1 cellular context compared by ENCODE assay signal in the genomic region with DNA sequence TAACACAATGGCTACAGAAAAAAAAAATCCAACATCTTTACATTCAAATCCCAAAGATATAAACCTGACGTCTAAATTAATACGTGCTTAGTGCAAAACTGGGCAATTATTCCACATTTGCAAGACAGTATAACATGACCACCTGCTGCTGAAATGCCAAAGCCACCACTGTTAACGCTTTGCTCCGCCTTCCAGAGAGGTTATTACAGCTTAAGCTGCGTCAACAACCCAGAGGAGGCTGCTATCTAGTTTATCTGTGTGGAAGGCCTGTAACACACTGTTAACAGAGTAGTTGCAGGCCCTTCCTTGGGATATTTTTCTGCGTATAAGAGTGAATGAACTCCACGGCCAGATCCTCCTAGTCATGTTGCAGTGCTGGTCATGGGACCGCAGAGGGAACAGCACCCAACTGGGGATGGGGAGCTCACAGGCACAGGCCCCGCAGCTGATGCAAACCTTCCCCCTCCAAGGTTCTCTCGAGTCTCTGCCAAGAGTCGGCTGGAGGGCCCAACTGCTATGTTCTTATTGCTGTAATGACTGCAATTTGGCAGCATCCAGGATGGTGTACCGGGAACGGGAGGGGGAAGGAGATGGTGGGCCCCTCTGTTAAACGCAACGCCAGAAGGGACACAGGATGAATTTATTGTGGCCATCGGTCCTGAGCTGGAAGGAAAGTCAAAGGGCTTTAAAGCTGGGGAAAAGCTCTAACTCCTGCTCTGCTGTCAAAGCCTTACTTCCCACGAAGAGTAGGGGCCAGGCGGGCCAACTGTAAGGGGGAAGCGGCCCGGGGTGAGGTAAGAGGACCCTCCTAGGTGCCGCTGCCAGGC.
TF ChIP-seq lines count a peak whose summit lies in the region.

No MANE protein-coding gene starts in this region.

TF ChIP-seq in K562, 482 proteins besides CTCF, POLR2A, EP300 and RAD21 (continued from another document and continues in another):
- peak; percentile 96 for TF ChIP-seq HNRNPLL (IDR thresholded peaks at IDR 0.05; ENCODE audit: low read depth, low read length, poor library complexity, severe bottlenecking)
- TF ChIP-seq ZBTB12 (CRISPR knock-in tag; IDR thresholded peaks at IDR 0.05): no peak
- no peak for TF ChIP-seq ZNF644 (tag; IDR thresholded peaks at IDR 0.05; ENCODE audit: low read depth)
- no peak for TF ChIP-seq ZNF253 (CRISPR knock-in tag; conservative IDR thresholded peaks at IDR 0.05)
- TF ChIP-seq, protein P1, sequence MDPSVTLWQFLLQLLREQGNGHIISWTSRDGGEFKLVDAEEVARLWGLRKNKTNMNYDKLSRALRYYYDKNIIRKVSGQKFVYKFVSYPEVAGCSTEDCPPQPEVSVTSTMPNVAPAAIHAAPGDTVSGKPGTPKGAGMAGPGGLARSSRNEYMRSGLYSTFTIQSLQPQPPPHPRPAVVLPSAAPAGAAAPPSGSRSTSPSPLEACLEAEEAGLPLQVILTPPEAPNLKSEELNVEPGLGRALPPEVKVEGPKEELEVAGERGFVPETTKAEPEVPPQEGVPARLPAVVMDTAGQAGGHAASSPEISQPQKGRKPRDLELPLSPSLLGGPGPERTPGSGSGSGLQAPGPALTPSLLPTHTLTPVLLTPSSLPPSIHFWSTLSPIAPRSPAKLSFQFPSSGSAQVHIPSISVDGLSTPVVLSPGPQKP (CRISPR knock-in tag; IDR thresholded peaks at IDR 0.05): no peak
- TF ChIP-seq PREB (CRISPR knock-in tag; IDR thresholded peaks at IDR 0.05): no peak
- TF ChIP-seq EHMT2 (IDR thresholded peaks at IDR 0.05): no peak
- peak; percentile 69 for TF ChIP-seq MAFG (tag; conservative IDR thresholded peaks at IDR 0.05)
- no peak for TF ChIP-seq EGR1 (conservative IDR thresholded peaks at IDR 0.05)
- no peak for TF ChIP-seq MCM2 (IDR thresholded peaks at IDR 0.05; ENCODE audit: low read depth)
- TF ChIP-seq TAF15 (IDR thresholded peaks at IDR 0.05; ENCODE audit: low read depth, low read length): no peak
- peak; percentile 60; the same call in 1 of the 2 replicates for TF ChIP-seq JUND (IDR thresholded peaks at IDR 0.05; ENCODE audit: borderline replicate concordance, low read depth, low read length)
- peak; percentile 16; the same call in 1 of the 3 replicates for TF ChIP-seq JUND (tag; IDR thresholded peaks at IDR 0.05; ENCODE audit: borderline replicate concordance, low read depth, low read length)
- peak in 1 of 2 experiments; percentile 0; a peak in 1 of 4 replicates for TF ChIP-seq TBL1XR1 (IDR thresholded peaks at IDR 0.05; ENCODE audit: low read length in 2 of 2)
- peak; percentile 83; the same call in 1 of the 2 replicates for TF ChIP-seq FOXP1 (CRISPR knock-in tag; IDR thresholded peaks at IDR 0.05)
- TF ChIP-seq THRA (IDR thresholded peaks at IDR 0.05): no peak
- TF ChIP-seq DLX4 (CRISPR knock-in tag; IDR thresholded peaks at IDR 0.05): no peak
- TF ChIP-seq CBFA2T2 (conservative IDR thresholded peaks at IDR 0.05): peak; percentile 78
- no peak for TF ChIP-seq GABPB2 (CRISPR knock-in tag; conservative IDR thresholded peaks at IDR 0.05)
- peak; percentile 75 for TF ChIP-seq STAT5A (IDR thresholded peaks at IDR 0.05; ENCODE audit: borderline replicate concordance, low read length)
- TF ChIP-seq NONO (IDR thresholded peaks at IDR 0.05; ENCODE audit: low read depth in 2 of 2, low read length in 1 of 2): 0 out of 4 replicates have a peak, but pooled peaks of 1 of the 2 experiments have one; percentile 25
- TF ChIP-seq RBM34 (IDR thresholded peaks at IDR 0.05; ENCODE audit: borderline replicate concordance, insufficient read depth, low read length): no peak
- no peak for TF ChIP-seq FIP1L1 (IDR thresholded peaks at IDR 0.05; ENCODE audit: low read depth, low read length, poor library complexity, severe bottlenecking)
- TF ChIP-seq, protein P2, sequence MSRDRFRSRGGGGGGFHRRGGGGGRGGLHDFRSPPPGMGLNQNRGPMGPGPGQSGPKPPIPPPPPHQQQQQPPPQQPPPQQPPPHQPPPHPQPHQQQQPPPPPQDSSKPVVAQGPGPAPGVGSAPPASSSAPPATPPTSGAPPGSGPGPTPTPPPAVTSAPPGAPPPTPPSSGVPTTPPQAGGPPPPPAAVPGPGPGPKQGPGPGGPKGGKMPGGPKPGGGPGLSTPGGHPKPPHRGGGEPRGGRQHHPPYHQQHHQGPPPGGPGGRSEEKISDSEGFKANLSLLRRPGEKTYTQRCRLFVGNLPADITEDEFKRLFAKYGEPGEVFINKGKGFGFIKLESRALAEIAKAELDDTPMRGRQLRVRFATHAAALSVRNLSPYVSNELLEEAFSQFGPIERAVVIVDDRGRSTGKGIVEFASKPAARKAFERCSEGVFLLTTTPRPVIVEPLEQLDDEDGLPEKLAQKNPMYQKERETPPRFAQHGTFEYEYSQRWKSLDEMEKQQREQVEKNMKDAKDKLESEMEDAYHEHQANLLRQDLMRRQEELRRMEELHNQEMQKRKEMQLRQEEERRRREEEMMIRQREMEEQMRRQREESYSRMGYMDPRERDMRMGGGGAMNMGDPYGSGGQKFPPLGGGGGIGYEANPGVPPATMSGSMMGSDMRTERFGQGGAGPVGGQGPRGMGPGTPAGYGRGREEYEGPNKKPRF (IDR thresholded peaks at IDR 0.05; ENCODE audit: low read depth, low read length): no peak
- no peak for TF ChIP-seq HCFC1 (IDR thresholded peaks at IDR 0.05; ENCODE audit: low read depth, low read length)
- TF ChIP-seq NKRF (IDR thresholded peaks at IDR 0.05; ENCODE audit: borderline replicate concordance): no peak; the same call in 1 of the 2 replicates
- no peak for TF ChIP-seq NFIX (CRISPR knock-in tag; IDR thresholded peaks at IDR 0.05; ENCODE audit: low read depth)
- no peak for TF ChIP-seq NFXL1 (CRISPR knock-in tag; IDR thresholded peaks at IDR 0.05)
- TF ChIP-seq SNIP1 (IDR thresholded peaks at IDR 0.05; ENCODE audit: low read depth): no peak
- TF ChIP-seq KLF16 (IDR thresholded peaks at IDR 0.05): no peak
- TF ChIP-seq COPS2 (conservative IDR thresholded peaks at IDR 0.05): no peak
- TF ChIP-seq MEIS2 (IDR thresholded peaks at IDR 0.05; ENCODE audit: partially characterized antibody): peak; percentile 13
- no peak for TF ChIP-seq ZSCAN32 (CRISPR knock-in tag; IDR thresholded peaks at IDR 0.05)
- 0 out of 2 replicates have a peak, but pooled peaks have one; percentile 40 for TF ChIP-seq FOXJ2 (tag; IDR thresholded peaks at IDR 0.05)
- TF ChIP-seq CHCHD3 (CRISPR knock-in tag; IDR thresholded peaks at IDR 0.05): no peak
- TF ChIP-seq OTX1 (CRISPR knock-in tag; IDR thresholded peaks at IDR 0.05): no peak
- TF ChIP-seq CBX2 (IDR thresholded peaks at IDR 0.05; ENCODE audit: insufficient read depth, low read length, poor library complexity, severe bottlenecking): no peak
- TF ChIP-seq ZNF75A (CRISPR knock-in tag; IDR thresholded peaks at IDR 0.05): no peak
- no peak for TF ChIP-seq ZC3H8 (IDR thresholded peaks at IDR 0.05)
- no peak; a peak in 3 of 4 replicates for TF ChIP-seq RCOR1 (IDR thresholded peaks at IDR 0.05; ENCODE audit: borderline replicate concordance in 1 of 2, low read depth in 2 of 2, low read length in 2 of 2)
- TF ChIP-seq NFE2 (IDR thresholded peaks at IDR 0.05; ENCODE audit: low read depth): peak; percentile 59; the same call in 1 of the 2 replicates
- peak; percentile 24 for TF ChIP-seq NEUROD1 (IDR thresholded peaks at IDR 0.05; ENCODE audit: borderline replicate concordance, low read depth, low read length, partially characterized antibody)
- TF ChIP-seq ZNF444 (CRISPR knock-in tag; IDR thresholded peaks at IDR 0.05): no peak
- no peak for TF ChIP-seq E2F3 (CRISPR knock-in tag; IDR thresholded peaks at IDR 0.05)
- TF ChIP-seq NR2F6 (CRISPR knock-in tag; IDR thresholded peaks at IDR 0.05): no peak
- no peak for TF ChIP-seq ZNF511 (CRISPR knock-in tag; IDR thresholded peaks at IDR 0.05)
- no peak for TF ChIP-seq ZC3H11A (IDR thresholded peaks at IDR 0.05; ENCODE audit: low read depth, low read length)
- TF ChIP-seq HDAC3 (IDR thresholded peaks at IDR 0.05; ENCODE audit: borderline replicate concordance, partially characterized antibody): peak; percentile 66
- no peak for TF ChIP-seq BCL6 (CRISPR knock-in tag; IDR thresholded peaks at IDR 0.05)
- no peak for TF ChIP-seq ZNF3 (CRISPR knock-in tag; IDR thresholded peaks at IDR 0.05)
- TF ChIP-seq E4F1 (CRISPR knock-in tag; IDR thresholded peaks at IDR 0.05; ENCODE audit: borderline replicate concordance): 0 out of 2 replicates have a peak, but pooled peaks have one; percentile 40
- TF ChIP-seq MBD2 (IDR thresholded peaks at IDR 0.05; ENCODE audit: borderline replicate concordance, low read depth): no peak
- no peak for TF ChIP-seq SMARCA5 (IDR thresholded peaks at IDR 0.05)
- TF ChIP-seq ZNF551 (CRISPR knock-in tag; IDR thresholded peaks at IDR 0.05): no peak
- TF ChIP-seq C11orf30 (IDR thresholded peaks at IDR 0.05; ENCODE audit: low read depth): peak; percentile 82
- no peak for TF ChIP-seq NCOA1 (IDR thresholded peaks at IDR 0.05; ENCODE audit: low read depth)
- TF ChIP-seq PHTF2 (CRISPR knock-in tag; IDR thresholded peaks at IDR 0.05): peak; percentile 30; the same call in 1 of the 2 replicates
